13 cellular contexts compared by ENCODE assay signal in genomic region chr1:198155253-198155652, GRCh38.
DNase-seq lines count a peak whose midpoint lies in the region; ATAC-seq and TF ChIP-seq lines count a peak whose summit lies in the region.
"Had no signal": no experiment of that assay in that cellular context is flagged by ENCODE, and none has a peak within 500 bp of the region (broad histone marks: within the 10 kb centered on the region; RNA-seq: fewer than 3 reads in every experiment).

No MANE protein-coding gene starts in this region.

- H3K27me3 Mint-ChIP-seq in nephron (ENCODE audit: low read depth), result no peaks in the 10 kb centered on the region

- H3K36me3 Mint-ChIP-seq in nephron (ENCODE audit: low read depth), result no peaks in the 10 kb centered on the region

- TF ChIP-seq CTCF in cardiac fibroblast (IDR thresholded peaks at IDR 0.05; ENCODE audit: low read depth, low read length) (no peak), nephron (IDR thresholded peaks at IDR 0.05; ENCODE audit: unreplicated experiment in 3 of 3) (no peak)

- H3K27ac Mint-ChIP-seq in nephron, result peak overlapping the region; percentile 9 to 29 (median 10)

- no peaks in the 10 kb centered on the region for H3K9me3 Mint-ChIP-seq in nephron

- no peak for ATAC-seq in HG03095 (IDR thresholded peaks at IDR 0.05; ENCODE audit: unreplicated experiment)
- ATAC-seq: left ventricle myocardium superior, Panc1 had no signal

- peaks cover 50% of the 10 kb centered on the region for H3K4me1 Mint-ChIP-seq in nephron

- no peak overlapping the region for H3K4me3 ChIP-seq in cardiac fibroblast (replicated peaks in 1 of 2; ENCODE audit: low read depth in 2 of 2, low read length in 2 of 2)

- DNase-seq in EH (ENCODE audit: low read depth) (peak; percentile 94), NCI-H1694 (lab: John Stamatoyannopoulos, UW) (peak; percentile 63), cardiac fibroblast (ENCODE audit: low read depth in 2 of 2) (peak; percentile 82 to 83), cortex of kidney (lab: John Stamatoyannopoulos, UW) (no peak)
- DNase-seq in activated naive CD4-positive, alpha-beta T cell (lab: John Stamatoyannopoulos, UW), result no peak
- DNase-seq in stimulated activated CD8-positive, alpha-beta memory T cell treated with anti-CD3 and anti-CD28 coated beads, Interleukin-4, amount 100 ng/mL, for 48 hours, result no peak
- DNase-seq: glutamatergic neuron, left ventricle myocardium superior, NCI-H187 treated with DMSO at 0.1 percent for 48 hours, posterior cingulate gyrus had no signal

- H3K4me3 Mint-ChIP-seq in nephron, result peak overlapping the region; percentile 15 to 91 (median 58)

Comparison
In these comparisons a context has a peak if more than half of its experiments do, and no peak if none do; other contexts are left out.
1. DNase-seq: peak in EH (single experiment), NCI-H1694 (single experiment) and cardiac fibroblast (2 of 2); none in activated naive CD4-positive, alpha-beta T cell (0 of 4), cortex of kidney (single experiment) and stimulated activated CD8-positive, alpha-beta memory T cell treated with anti-CD3 and anti-CD28 coated beads, Interleukin-4, amount 100 ng/mL, for 48 hours (single experiment).